Comparison of ENCODE assay signal across 1 cellular context in the genomic region with DNA sequence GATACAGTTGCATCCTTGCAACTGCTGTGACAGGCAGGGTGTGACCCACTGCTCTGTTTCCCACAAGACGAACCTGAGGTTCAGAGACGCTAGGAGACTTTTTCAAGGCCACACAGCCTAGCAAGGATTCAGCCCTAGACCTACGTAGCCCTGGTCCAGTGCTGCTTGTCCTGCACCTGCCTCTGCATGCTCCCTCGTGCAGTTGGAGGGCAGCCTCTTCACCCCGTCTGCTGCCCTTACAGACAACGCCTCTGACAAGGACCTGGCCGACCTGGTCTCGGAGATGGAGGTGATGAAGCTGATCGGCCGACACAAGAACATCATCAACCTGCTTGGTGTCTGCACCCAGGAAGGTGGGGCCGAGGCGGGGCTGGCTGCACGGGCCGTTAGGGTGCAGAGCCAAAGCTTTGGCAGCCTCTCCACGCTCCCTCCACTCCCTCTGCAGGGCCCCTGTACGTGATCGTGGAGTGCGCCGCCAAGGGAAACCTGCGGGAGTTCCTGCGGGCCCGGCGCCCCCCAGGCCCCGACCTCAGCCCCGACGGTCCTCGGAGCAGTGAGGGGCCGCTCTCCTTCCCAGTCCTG.
TF ChIP-seq lines count a peak whose summit lies in the region.

No MANE protein-coding gene starts in this region.

TF ChIP-seq in WTC11, 78 proteins besides CTCF, POLR2A, EP300 and RAD21 (continued from another document):
- TF ChIP-seq, protein P1, sequence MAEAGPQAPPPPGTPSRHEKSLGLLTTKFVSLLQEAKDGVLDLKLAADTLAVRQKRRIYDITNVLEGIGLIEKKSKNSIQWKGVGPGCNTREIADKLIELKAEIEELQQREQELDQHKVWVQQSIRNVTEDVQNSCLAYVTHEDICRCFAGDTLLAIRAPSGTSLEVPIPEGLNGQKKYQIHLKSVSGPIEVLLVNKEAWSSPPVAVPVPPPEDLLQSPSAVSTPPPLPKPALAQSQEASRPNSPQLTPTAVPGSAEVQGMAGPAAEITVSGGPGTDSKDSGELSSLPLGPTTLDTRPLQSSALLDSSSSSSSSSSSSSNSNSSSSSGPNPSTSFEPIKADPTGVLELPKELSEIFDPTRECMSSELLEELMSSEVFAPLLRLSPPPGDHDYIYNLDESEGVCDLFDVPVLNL (CRISPR knock-in tag; IDR thresholded peaks at IDR 0.05; ENCODE audit: borderline replicate concordance, low read depth): no peak
- TF ChIP-seq, protein P2, sequence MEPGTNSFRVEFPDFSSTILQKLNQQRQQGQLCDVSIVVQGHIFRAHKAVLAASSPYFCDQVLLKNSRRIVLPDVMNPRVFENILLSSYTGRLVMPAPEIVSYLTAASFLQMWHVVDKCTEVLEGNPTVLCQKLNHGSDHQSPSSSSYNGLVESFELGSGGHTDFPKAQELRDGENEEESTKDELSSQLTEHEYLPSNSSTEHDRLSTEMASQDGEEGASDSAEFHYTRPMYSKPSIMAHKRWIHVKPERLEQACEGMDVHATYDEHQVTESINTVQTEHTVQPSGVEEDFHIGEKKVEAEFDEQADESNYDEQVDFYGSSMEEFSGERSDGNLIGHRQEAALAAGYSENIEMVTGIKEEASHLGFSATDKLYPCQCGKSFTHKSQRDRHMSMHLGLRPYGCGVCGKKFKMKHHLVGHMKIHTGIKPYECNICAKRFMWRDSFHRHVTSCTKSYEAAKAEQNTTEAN (CRISPR knock-in tag; IDR thresholded peaks at IDR 0.05): no peak
- TF ChIP-seq ZBTB21 (CRISPR knock-in tag; IDR thresholded peaks at IDR 0.05; ENCODE audit: borderline replicate concordance): no peak
- TF ChIP-seq RELA (CRISPR knock-in tag; IDR thresholded peaks at IDR 0.05; ENCODE audit: borderline replicate concordance): no peak
- TF ChIP-seq, protein P3, sequence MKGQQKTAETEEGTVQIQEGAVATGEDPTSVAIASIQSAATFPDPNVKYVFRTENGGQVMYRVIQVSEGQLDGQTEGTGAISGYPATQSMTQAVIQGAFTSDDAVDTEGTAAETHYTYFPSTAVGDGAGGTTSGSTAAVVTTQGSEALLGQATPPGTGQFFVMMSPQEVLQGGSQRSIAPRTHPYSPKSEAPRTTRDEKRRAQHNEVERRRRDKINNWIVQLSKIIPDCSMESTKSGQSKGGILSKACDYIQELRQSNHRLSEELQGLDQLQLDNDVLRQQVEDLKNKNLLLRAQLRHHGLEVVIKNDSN (CRISPR knock-in tag; IDR thresholded peaks at IDR 0.05): no peak
- TF ChIP-seq CBFB (CRISPR knock-in tag; IDR thresholded peaks at IDR 0.05; ENCODE audit: low read depth): no peak
- TF ChIP-seq SMAD4 (CRISPR knock-in tag; IDR thresholded peaks at IDR 0.05): no peak
- TF ChIP-seq, protein P4, sequence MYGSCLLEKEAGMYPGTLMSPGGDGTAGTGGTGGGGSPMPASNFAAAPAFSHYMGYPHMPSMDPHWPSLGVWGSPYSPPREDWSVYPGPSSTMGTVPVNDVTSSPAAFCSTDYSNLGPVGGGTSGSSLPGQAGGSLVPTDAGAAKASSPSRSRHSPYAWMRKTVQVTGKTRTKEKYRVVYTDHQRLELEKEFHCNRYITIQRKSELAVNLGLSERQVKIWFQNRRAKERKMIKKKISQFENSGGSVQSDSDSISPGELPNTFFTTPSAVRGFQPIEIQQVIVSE (CRISPR knock-in tag; IDR thresholded peaks at IDR 0.05; ENCODE audit: borderline replicate concordance): no peak
- TF ChIP-seq KAT7 (CRISPR knock-in tag; IDR thresholded peaks at IDR 0.05; ENCODE audit: borderline replicate concordance): no peak
